ENCODE assay signal across 18 cellular contexts in the genomic region with DNA sequence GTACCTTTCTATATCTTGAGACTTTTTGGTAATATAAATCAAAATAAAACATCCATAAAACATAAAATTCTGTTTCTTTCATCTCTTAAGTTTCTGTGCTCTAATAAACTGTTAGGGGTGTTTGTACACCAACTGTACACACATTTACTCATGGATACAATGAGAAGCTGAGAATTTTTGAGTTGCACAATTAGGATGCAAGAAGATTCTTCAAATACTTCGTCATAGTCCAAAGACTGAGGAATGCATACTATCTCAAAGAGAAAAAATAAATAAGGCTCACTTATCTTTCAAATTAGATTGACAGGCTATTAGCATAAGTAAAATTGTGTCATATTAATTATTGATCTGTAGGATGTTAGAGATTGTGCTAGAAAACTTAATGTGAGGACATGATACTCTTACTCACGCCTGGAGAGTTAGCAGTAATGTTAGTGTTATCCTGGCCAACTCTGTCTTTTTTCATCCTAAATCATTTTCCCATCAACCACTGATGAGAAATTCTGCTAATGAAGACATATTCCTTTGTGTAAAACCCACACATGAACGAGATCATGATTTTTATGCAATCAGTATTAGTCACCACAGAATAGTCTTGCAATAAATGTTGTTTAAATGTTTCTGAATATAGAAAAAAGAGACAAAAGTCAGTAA.
A peak's percentile ranks its signal among the peaks of the same experiment; 100 is the strongest.
DNase-seq lines count a peak whose midpoint lies in the region; ATAC-seq, FAIRE-seq and TF ChIP-seq lines count a peak whose summit lies in the region.
"Had no signal": no experiment of that assay in that cellular context is flagged by ENCODE, and none has a peak within 500 bp of the region (broad histone marks: within the 10 kb centered on the region; RNA-seq: fewer than 3 reads in every experiment).

No MANE protein-coding gene starts in this region.

- TF ChIP-seq EP300 in HepG2 (IDR thresholded peaks at IDR 0.05; ENCODE audit: low read depth in 2 of 2, low read length in 2 of 2) = no peak
- TF ChIP-seq EP300 in HepG2 (CRISPR knock-in tag; IDR thresholded peaks at IDR 0.05; ENCODE audit: borderline replicate concordance) = no peak
- TF ChIP-seq EP300 in sigmoid colon (IDR thresholded peaks at IDR 0.05) = no peak

- no peak overlapping the region for H3K9ac ChIP-seq in HepG2 (ENCODE audit: insufficient read depth, low read depth, low read length)

- H3K4me3 ChIP-seq in HepG2 (replicated peaks in 1 of 3; ENCODE audit: insufficient read depth in 1 of 3, low read depth in 2 of 3, low read length in 3 of 3) (no peak overlapping the region), right lobe of liver (no peak overlapping the region), sigmoid colon (no peak overlapping the region), HAP-1 (no peak overlapping the region)

- intact Hi-C loops in HepG2 (cut with micrococcal nuclease; ENCODE audit: unreplicated experiment) = no loop called here
- intact Hi-C loops in right lobe of liver (cut with DNase I) = no loop called here
- intact Hi-C loops in sigmoid colon (cut with DNase I) = no loop called here

- peak; percentile 40; the same call in 1 of the 3 replicates for ATAC-seq in HepG2
- ATAC-seq in right lobe of liver = no peak
- ATAC-seq: left colon had no signal

- H3K27ac ChIP-seq in HepG2 (ENCODE audit: extremely low read length, insufficient read depth, low read length) = no peak overlapping the region
- no peak overlapping the region for H3K27ac ChIP-seq in right lobe of liver
- H3K27ac ChIP-seq in cingulate gyrus (ENCODE audit: low read depth, low read length) = peak overlapping the region; percentile 93
- H3K27ac ChIP-seq in layer of hippocampus (ENCODE audit: low read depth, low read length) = peak overlapping the region; percentile 94
- no peak overlapping the region for H3K27ac ChIP-seq in sigmoid colon

- no peak for TF ChIP-seq POLR2A in HepG2 (IDR thresholded peaks at IDR 0.05; ENCODE audit: insufficient read depth in 1 of 2, low read depth in 2 of 2, low read length in 2 of 2)
- no peak for TF ChIP-seq POLR2A in right lobe of liver (IDR thresholded peaks at IDR 0.05)
- no peak for TF ChIP-seq POLR2A in sigmoid colon (IDR thresholded peaks at IDR 0.05)

- H3K79me2 ChIP-seq in HepG2 (ENCODE audit: insufficient read depth, low read length) = no peaks in the 10 kb centered on the region

- no peak overlapping the region for H2AFZ ChIP-seq in HepG2 (ENCODE audit: low read length)

- no peaks in the 10 kb centered on the region for H4K20me1 ChIP-seq in HepG2 (ENCODE audit: insufficient read depth, low read length)

- POLR2A ChIA-PET in HepG2 (lab: Yijun Ruan, JAX) = no interaction called here

- in situ Hi-C loops in HepG2 (cut with HindIII; ENCODE audit: extremely low pct_ligation_motif_present, low pct_unique_long_range_greater_than_20kb) (no loop called here), HAP-1 (cut with MboI; ENCODE audit: low sequenced_read_pairs) (no loop called here)

- peak; percentile 13 for DNase-seq in HepG2 (ENCODE audit: low spot score)
- DNase-seq in right lobe of liver = no peak
- no peak for DNase-seq in SW480 (ENCODE audit: low spot score)
- DNase-seq in mucosa of gallbladder (ENCODE audit: low spot score) = no peak
- no peak for DNase-seq in sigmoid colon
- no peak for DNase-seq in HAP-1 (ENCODE audit: low spot score in 2 of 2)
- DNase-seq: 8988T; activated CD4-positive, alpha-beta T cell treated with anti-CD3 and anti-CD28 coated beads, Interleukin-2, amount 50 U/mL, for 4 hours; effector CD8-positive, alpha-beta T cell; H9; left colon; NCI-H2081; NCI-H748 treated with DMSO at 0.1 percent for 48 hours; retina; stimulated activated naive B cell treated with anti-CD40 and anti-IgM and Interleukin-4, amounts not matched to agents 10 μg/mL and 1 μg/mL and 100 μg/mL, for 72 hours had no signal

- CTCF ChIA-PET in HepG2 (lab: Yijun Ruan, JAX; ENCODE audit: low intra/inter-chr PET ratio, low total read pairs) = no interaction called here

- BruUV-seq in HepG2 (replicated peaks; lab: Mats Ljungman, UMichigan) = no TSS peak

- no peaks in the 10 kb centered on the region for H3K36me3 ChIP-seq in HepG2 (replicated peaks in 1 of 2; ENCODE audit: control insufficient read depth in 1 of 2, insufficient read depth in 2 of 2, low read length in 2 of 2)
- H3K36me3 ChIP-seq in right lobe of liver = no peaks in the 10 kb centered on the region
- no peaks in the 10 kb centered on the region for H3K36me3 ChIP-seq in sigmoid colon
- no peaks in the 10 kb centered on the region for H3K36me3 ChIP-seq in HAP-1 (replicated peaks)

- no peak overlapping the region for H3K4me2 ChIP-seq in HepG2 (ENCODE audit: low read depth, low read length)

- TF ChIP-seq RAD21 in HepG2 (CRISPR knock-in tag; IDR thresholded peaks at IDR 0.05) = no peak

- H3K4me1 ChIP-seq in HepG2 (ENCODE audit: insufficient read depth, low read length) (no peaks in the 10 kb centered on the region), right lobe of liver (peaks cover 0 to 15% (median 5%) of the 10 kb centered on the region in 4 donors), sigmoid colon (peaks cover 0 to 10% (median 3%) of the 10 kb centered on the region in 4 donors), HAP-1 (no peaks in the 10 kb centered on the region)

- TF ChIP-seq CTCF in HepG2 (CRISPR knock-in tag; IDR thresholded peaks at IDR 0.05) (no peak), right lobe of liver (IDR thresholded peaks at IDR 0.05) (no peak), sigmoid colon (IDR thresholded peaks at IDR 0.05) (no peak)

- 2% methylated on average over 3 of the region's 3 CpGs for WGBS in HepG2 (ENCODE audit: low lambda C conversion rate)
- WGBS in right lobe of liver (ENCODE audit: insufficient coverage, low coverage, low lambda C conversion rate, missing lambda C conversion rate) = 69% methylated on average over 3 of the region's 3 CpGs
- WGBS in sigmoid colon, 2 donors = 71% methylated on average over 3 of the region's 3 CpGs

- H3K27me3 ChIP-seq in HepG2 (ENCODE audit: control insufficient read depth in 1 of 2, insufficient read depth in 2 of 2, low read length in 2 of 2) (no peaks in the 10 kb centered on the region), right lobe of liver (no peaks in the 10 kb centered on the region), layer of hippocampus (ENCODE audit: control insufficient read depth, insufficient read depth, low read length) (no peaks in the 10 kb centered on the region), sigmoid colon (no peaks in the 10 kb centered on the region), HAP-1 (ENCODE audit: low read depth) (no peaks in the 10 kb centered on the region)

- H3K9me3 ChIP-seq in HepG2 (ENCODE audit: low read length) = peaks cover 49% of the 10 kb centered on the region
- H3K9me3 ChIP-seq in right lobe of liver = no peaks in the 10 kb centered on the region
- H3K9me3 ChIP-seq in sigmoid colon = no peaks in the 10 kb centered on the region
- no peaks in the 10 kb centered on the region for H3K9me3 ChIP-seq in HAP-1

- no peak for FAIRE-seq in HepG2 (lab: Jason Lieb, UNC)
- FAIRE-seq: D721Med had no signal

TF ChIP-seq in HepG2, 621 proteins besides CTCF, POLR2A, EP300 and RAD21 (continues in another document):
- no peak for TF ChIP-seq MEF2D (CRISPR knock-in tag; IDR thresholded peaks at IDR 0.05)
- no peak for TF ChIP-seq TBL1XR1 (IDR thresholded peaks at IDR 0.05; ENCODE audit: borderline replicate concordance, low read length, partially characterized antibody)
- no peak for TF ChIP-seq PLRG1 (conservative IDR thresholded peaks at IDR 0.05)
- TF ChIP-seq, protein P1, sequence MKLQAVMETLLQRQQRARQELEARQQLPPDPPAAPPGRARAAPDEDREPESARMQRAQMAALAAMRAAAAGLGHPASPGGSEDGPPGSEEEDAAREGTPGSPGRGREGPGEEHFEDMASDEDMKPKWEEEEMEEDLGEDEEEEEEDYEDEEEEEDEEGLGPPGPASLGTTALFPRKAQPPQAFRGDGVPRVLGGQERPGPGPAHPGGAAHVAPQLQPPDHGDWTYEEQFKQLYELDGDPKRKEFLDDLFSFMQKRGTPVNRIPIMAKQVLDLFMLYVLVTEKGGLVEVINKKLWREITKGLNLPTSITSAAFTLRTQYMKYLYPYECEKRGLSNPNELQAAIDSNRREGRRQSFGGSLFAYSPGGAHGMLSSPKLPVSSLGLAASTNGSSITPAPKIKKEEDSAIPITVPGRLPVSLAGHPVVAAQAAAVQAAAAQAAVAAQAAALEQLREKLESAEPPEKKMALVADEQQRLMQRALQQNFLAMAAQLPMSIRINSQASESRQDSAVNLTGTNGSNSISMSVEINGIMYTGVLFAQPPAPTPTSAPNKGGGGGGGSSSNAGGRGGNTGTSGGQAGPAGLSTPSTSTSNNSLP (IDR thresholded peaks at IDR 0.05; ENCODE audit: low read depth, low read length) = 0 out of 2 replicates have a peak, but pooled peaks have one; percentile 20
- TF ChIP-seq MAFK (conservative IDR thresholded peaks at IDR 0.05 in 1 of 2, IDR thresholded peaks at IDR 0.05 in 1 of 2; ENCODE audit: low read length in 2 of 2) = no peak
- TF ChIP-seq AHR (CRISPR knock-in tag; IDR thresholded peaks at IDR 0.05) = no peak
- no peak for TF ChIP-seq CBX2 (IDR thresholded peaks at IDR 0.05; ENCODE audit: low read depth, low read length)
- no peak for TF ChIP-seq CBX2 (CRISPR knock-in tag; IDR thresholded peaks at IDR 0.05; ENCODE audit: low read depth)
- TF ChIP-seq, protein P2, sequence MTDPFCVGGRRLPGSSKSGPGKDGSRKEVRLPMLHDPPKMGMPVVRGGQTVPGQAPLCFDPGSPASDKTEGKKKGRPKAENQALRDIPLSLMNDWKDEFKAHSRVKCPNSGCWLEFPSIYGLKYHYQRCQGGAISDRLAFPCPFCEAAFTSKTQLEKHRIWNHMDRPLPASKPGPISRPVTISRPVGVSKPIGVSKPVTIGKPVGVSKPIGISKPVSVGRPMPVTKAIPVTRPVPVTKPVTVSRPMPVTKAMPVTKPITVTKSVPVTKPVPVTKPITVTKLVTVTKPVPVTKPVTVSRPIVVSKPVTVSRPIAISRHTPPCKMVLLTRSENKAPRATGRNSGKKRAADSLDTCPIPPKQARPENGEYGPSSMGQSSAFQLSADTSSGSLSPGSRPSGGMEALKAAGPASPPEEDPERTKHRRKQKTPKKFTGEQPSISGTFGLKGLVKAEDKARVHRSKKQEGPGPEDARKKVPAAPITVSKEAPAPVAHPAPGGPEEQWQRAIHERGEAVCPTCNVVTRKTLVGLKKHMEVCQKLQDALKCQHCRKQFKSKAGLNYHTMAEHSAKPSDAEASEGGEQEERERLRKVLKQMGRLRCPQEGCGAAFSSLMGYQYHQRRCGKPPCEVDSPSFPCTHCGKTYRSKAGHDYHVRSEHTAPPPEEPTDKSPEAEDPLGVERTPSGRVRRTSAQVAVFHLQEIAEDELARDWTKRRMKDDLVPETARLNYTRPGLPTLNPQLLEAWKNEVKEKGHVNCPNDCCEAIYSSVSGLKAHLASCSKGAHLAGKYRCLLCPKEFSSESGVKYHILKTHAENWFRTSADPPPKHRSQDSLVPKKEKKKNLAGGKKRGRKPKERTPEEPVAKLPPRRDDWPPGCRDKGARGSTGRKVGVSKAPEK (CRISPR knock-in tag; IDR thresholded peaks at IDR 0.05; ENCODE audit: borderline replicate concordance) = no peak
- TF ChIP-seq HNRNPH1 (optimal IDR thresholded peaks at IDR 0.05; ENCODE audit: low read depth, low read length) = no peak
- TF ChIP-seq GLI4 (CRISPR knock-in tag; IDR thresholded peaks at IDR 0.05; ENCODE audit: borderline replicate concordance) = no peak
- TF ChIP-seq CEBPB (IDR thresholded peaks at IDR 0.05; ENCODE audit: borderline replicate concordance, low read depth, low read length) = peak; percentile 83

Comparison
In these comparisons a context has a peak if more than half of its experiments do, and no peak if none do; other contexts are left out.
1. H3K27ac ChIP-seq: peak in cingulate gyrus (single experiment) and layer of hippocampus (single experiment); none in HepG2 (single experiment), right lobe of liver (0 of 3) and sigmoid colon (0 of 4).